ENCODE assay signal across 17 cellular contexts in genomic region chr2:43526994-43527393, GRCh38.
DNase-seq lines count a peak whose midpoint lies in the region; ATAC-seq and TF ChIP-seq lines count a peak whose summit lies in the region.
"Had no signal": no experiment of that assay in that cellular context is flagged by ENCODE, and none has a peak within 500 bp of the region (broad histone marks: within the 10 kb centered on the region; RNA-seq: fewer than 3 reads in every experiment).

No MANE protein-coding gene starts in this region.

- TF ChIP-seq CTCF in esophagus squamous epithelium (IDR thresholded peaks at IDR 0.05), result no peak
- no peak for TF ChIP-seq CTCF in right lobe of liver (IDR thresholded peaks at IDR 0.05)
- TF ChIP-seq CTCF in vagina (IDR thresholded peaks at IDR 0.05), result no peak
- TF ChIP-seq CTCF in WTC11 (IDR thresholded peaks at IDR 0.05), result no peak

- no peak overlapping the region for H3K9ac ChIP-seq in stomach smooth muscle (ENCODE audit: low read length in 2 of 2)

- POLR2A ChIA-PET in WTC11 (lab: Charles Lee), result no interaction called here

- H3K36me3 ChIP-seq in esophagus squamous epithelium (peaks cover 0 to 8% (median 0%) of the 10 kb centered on the region in 3 donors), right lobe of liver (no peaks in the 10 kb centered on the region), stomach smooth muscle (ENCODE audit: control insufficient read depth in 2 of 2, insufficient read depth in 2 of 2, low read length in 2 of 2) (no peaks in the 10 kb centered on the region), vagina (peaks cover 0 to 6% of the 10 kb centered on the region in 2 donors)

- TF ChIP-seq POLR2A in esophagus squamous epithelium (IDR thresholded peaks at IDR 0.05), result no peak
- no peak for TF ChIP-seq POLR2A in right lobe of liver (IDR thresholded peaks at IDR 0.05)
- no peak for TF ChIP-seq POLR2A in vagina (IDR thresholded peaks at IDR 0.05)

- peaks cover 9% of the 10 kb centered on the region for H3K9me3 Mint-ChIP-seq in activated naive CD8-positive, alpha-beta T cell treated with anti-CD3 and anti-CD28 coated beads for 36 hours
- H3K9me3 Mint-ChIP-seq in WTC11, result peaks cover 16% of the 10 kb centered on the region
- H3K9me3 Mint-ChIP-seq: GM23338 had no signal

- peaks cover 0 to 15% (median 5%) of the 10 kb centered on the region in 3 donors for H3K4me1 ChIP-seq in esophagus squamous epithelium
- peaks cover 0 to 7% (median 1%) of the 10 kb centered on the region in 4 donors for H3K4me1 ChIP-seq in right lobe of liver
- H3K4me1 ChIP-seq in stomach smooth muscle (ENCODE audit: control insufficient read depth, insufficient read depth, low read length), result peaks cover 5% of the 10 kb centered on the region
- H3K4me1 ChIP-seq in vagina, result peaks cover 17% of the 10 kb centered on the region

- peak in 3 of 4 donors; percentile 30 to 65 (median 48) for ATAC-seq in right lobe of liver
- ATAC-seq in WTC11, result no peak
- ATAC-seq: GM23338, PC-3 had no signal

- no peaks in the 10 kb centered on the region for H3K27me3 Mint-ChIP-seq in activated naive CD8-positive, alpha-beta T cell treated with anti-CD3 and anti-CD28 coated beads for 36 hours
- no peaks in the 10 kb centered on the region for H3K27me3 Mint-ChIP-seq in WTC11 (ENCODE audit: low read depth)
- H3K27me3 Mint-ChIP-seq: B cell; CD4-positive, alpha-beta memory T cell had no signal

- H3K27me3 ChIP-seq in esophagus squamous epithelium, result no peaks in the 10 kb centered on the region
- H3K27me3 ChIP-seq in right lobe of liver, result no peaks in the 10 kb centered on the region
- H3K27me3 ChIP-seq in stomach smooth muscle (ENCODE audit: control insufficient read depth in 1 of 2, insufficient read depth in 2 of 2, low read length in 2 of 2), result no peaks in the 10 kb centered on the region
- no peaks in the 10 kb centered on the region for H3K27me3 ChIP-seq in vagina

- H3K36me3 Mint-ChIP-seq in activated naive CD8-positive, alpha-beta T cell treated with anti-CD3 and anti-CD28 coated beads for 36 hours, result peaks cover 36% of the 10 kb centered on the region
- H3K36me3 Mint-ChIP-seq in WTC11, result peaks cover 18% of the 10 kb centered on the region

- H3K4me1 Mint-ChIP-seq in activated naive CD8-positive, alpha-beta T cell treated with anti-CD3 and anti-CD28 coated beads for 36 hours, result no peaks in the 10 kb centered on the region
- peaks cover 6% of the 10 kb centered on the region for H3K4me1 Mint-ChIP-seq in WTC11

- H3K4me3 ChIP-seq in esophagus squamous epithelium (no peak overlapping the region), right lobe of liver (no peak overlapping the region), stomach smooth muscle (ENCODE audit: low read length in 2 of 2) (no peak overlapping the region), vagina (no peak overlapping the region)
- H3K4me3 ChIP-seq: GM23338 had no signal

- H3K27ac Mint-ChIP-seq in activated naive CD8-positive, alpha-beta T cell treated with anti-CD3 and anti-CD28 coated beads for 36 hours, result no peak overlapping the region
- no peak overlapping the region for H3K27ac Mint-ChIP-seq in WTC11
- H3K27ac Mint-ChIP-seq: B cell; CD4-positive, alpha-beta memory T cell; GM23338 had no signal

- H3K27ac ChIP-seq in esophagus squamous epithelium (peak overlapping the region in 3 of 4 donors; percentile 22 to 57 (median 30)), right lobe of liver (no peak overlapping the region), stomach smooth muscle (ENCODE audit: low read length) (peak overlapping the region; percentile 26), vagina (peak overlapping the region; percentile 35)

- no peak overlapping the region for H3K4me3 Mint-ChIP-seq in activated naive CD8-positive, alpha-beta T cell treated with anti-CD3 and anti-CD28 coated beads for 36 hours
- H3K4me3 Mint-ChIP-seq in WTC11, result no peak overlapping the region
- H3K4me3 Mint-ChIP-seq: B cell, GM23338 had no signal

- CTCF ChIA-PET in WTC11 (lab: Charles Lee), result no interaction called here

- intact Hi-C loops in esophagus squamous epithelium (cut with DNase I), result no loop called here
- intact Hi-C loops in right lobe of liver (cut with DNase I), result no loop called here
- intact Hi-C loops in vagina (cut with DNase I), result no loop called here

- H3K9me3 ChIP-seq in esophagus squamous epithelium, result no peaks in the 10 kb centered on the region
- no peaks in the 10 kb centered on the region for H3K9me3 ChIP-seq in right lobe of liver
- peaks cover 0 to 4% of the 10 kb centered on the region in 2 donors for H3K9me3 ChIP-seq in stomach smooth muscle (ENCODE audit: control insufficient read depth in 2 of 2, low read length in 2 of 2)
- H3K9me3 ChIP-seq in vagina, result no peaks in the 10 kb centered on the region

- DNase-seq in esophagus squamous epithelium (lab: John Stamatoyannopoulos, UW) (no peak), right lobe of liver (no peak), vagina (ENCODE audit: extremely low spot score in 2 of 2) (no peak), WTC11 (ENCODE audit: low spot score) (no peak)
- no peak for DNase-seq in activated T-cell treated with anti-CD3 and anti-CD28 coated beads, Interleukin-2, amount 50 U/mL, for 48 hours
- no peak for DNase-seq in activated naive CD8-positive, alpha-beta T cell treated with anti-CD3 and anti-CD28 coated beads for 36 hours
- DNase-seq: CD4-positive, alpha-beta memory T cell; DND-41; GDM1; KBM-7; NCI-H1092 treated with DMSO at 0.1 percent for 48 hours; NCI-H1694; NCI-H446; PC-3 had no signal

TF ChIP-seq in WTC11, 78 proteins besides CTCF, POLR2A, EP300 and RAD21:
- no peak for TF ChIP-seq NR3C1 (CRISPR knock-in tag; conservative IDR thresholded peaks at IDR 0.05; ENCODE audit: low read depth)
- no peak for TF ChIP-seq ESRRA (CRISPR knock-in tag; IDR thresholded peaks at IDR 0.05; ENCODE audit: borderline replicate concordance)
- TF ChIP-seq EMX1 (CRISPR knock-in tag; IDR thresholded peaks at IDR 0.05), result no peak
- no peak for TF ChIP-seq ATF2 (CRISPR knock-in tag; IDR thresholded peaks at IDR 0.05; ENCODE audit: borderline replicate concordance, low read depth)
- TF ChIP-seq CBFB (CRISPR knock-in tag; IDR thresholded peaks at IDR 0.05; ENCODE audit: low read depth), result no peak
- no peak for TF ChIP-seq PRDM15 (CRISPR knock-in tag; IDR thresholded peaks at IDR 0.05)
- TF ChIP-seq FOXJ3 (CRISPR knock-in tag; IDR thresholded peaks at IDR 0.05; ENCODE audit: borderline replicate concordance), result no peak
- TF ChIP-seq ZBTB21 (CRISPR knock-in tag; IDR thresholded peaks at IDR 0.05; ENCODE audit: borderline replicate concordance), result no peak
- TF ChIP-seq NFATC4 (CRISPR knock-in tag; IDR thresholded peaks at IDR 0.05), result no peak
- TF ChIP-seq PREB (CRISPR knock-in tag; IDR thresholded peaks at IDR 0.05; ENCODE audit: borderline replicate concordance), result no peak
- no peak for TF ChIP-seq GTF2I (CRISPR knock-in tag; conservative IDR thresholded peaks at IDR 0.05)
- no peak for TF ChIP-seq TEAD1 (CRISPR knock-in tag; IDR thresholded peaks at IDR 0.05)

Comparison
In these comparisons a context has a peak if more than half of its experiments do, and no peak if none do; other contexts are left out.
1. H3K27ac ChIP-seq: peak in esophagus squamous epithelium (3 of 4), stomach smooth muscle (single experiment) and vagina (single experiment); none in right lobe of liver (0 of 3).